ENCODE assay signal across 8 cellular contexts in genomic region chr6:142850653-142851434, GRCh38.
A peak's percentile ranks its signal among the peaks of the same experiment; 100 is the strongest.
DNase-seq lines count a peak whose midpoint lies in the region; ATAC-seq, FAIRE-seq and TF ChIP-seq lines count a peak whose summit lies in the region.

No MANE protein-coding gene starts in this region.

- H3K4me1 Mint-ChIP-seq in T-cell (peaks cover 97 to 98% (median 98%) of the 10 kb centered on the region in 3 donors), mesothelial cell of epicardium (peaks cover 68% of the 10 kb centered on the region)

- H3K4me3 Mint-ChIP-seq in T-cell, result peak overlapping the region; percentile 52 to 67 (median 66)
- no peak overlapping the region for H3K4me3 Mint-ChIP-seq in mesothelial cell of epicardium

- H3K9me3 Mint-ChIP-seq in T-cell (no peaks in the 10 kb centered on the region), mesothelial cell of epicardium (no peaks in the 10 kb centered on the region)

- H3K36me3 Mint-ChIP-seq in T-cell (peaks cover 20% of the 10 kb centered on the region), mesothelial cell of epicardium (no peaks in the 10 kb centered on the region)

- POLR2A ChIA-PET in T-cell (lab: Charles Lee), result interaction anchor here in 1 of 2 donors (0.8 kb wide), 1 partner anchor 12 kb away, joined by 3 read pairs; no protein-coding TSS in a partner anchor

- no peaks in the 10 kb centered on the region for H3K9me3 ChIP-seq in body of pancreas

- TF ChIP-seq POLR2A in body of pancreas (IDR thresholded peaks at IDR 0.05), result no peak

- 48 to 80% methylated on average over 3 of the region's 3 CpGs for WGBS in body of pancreas, 2 donors

- ATAC-seq in HG02938 (IDR thresholded peaks at IDR 0.05; ENCODE audit: unreplicated experiment) (peak; percentile 60), T-cell (replicated peaks in 1 of 4) (peak; percentile 33 to 48 (median 39)), body of pancreas (no peak)

- H3K27me3 ChIP-seq in body of pancreas, result no peaks in the 10 kb centered on the region

- no peak for FAIRE-seq in frontal cortex (lab: Jason Lieb, UNC)

- intact Hi-C loops in body of pancreas (cut with DNase I), result no loop called here

- H3K36me3 ChIP-seq in body of pancreas (replicated peaks in 1 of 2; ENCODE audit: insufficient read depth in 1 of 2, low read depth in 2 of 2), result no peaks in the 10 kb centered on the region

- DNase-seq in NCI-H2227 (lab: John Stamatoyannopoulos, UW; ENCODE audit: unreplicated experiment) (peak; percentile 30), NCI-H2227 treated with DMSO at 0.1 percent for 48 hours (lab: John Stamatoyannopoulos, UW) (no peak), T-cell (peak in 4 of 34 experiments; percentile 10 to 30 (median 24)), mesothelial cell of epicardium (ENCODE audit: low spot score in 2 of 2, unreplicated experiment in 2 of 2) (no peak), frontal cortex (ENCODE audit: low spot score in 2 of 2) (no peak), body of pancreas (no peak), mucosa of gallbladder (ENCODE audit: low spot score) (no peak)

- CTCF ChIA-PET in T-cell (lab: Charles Lee), result interaction anchor here in 1 of 2 donors (0.7 to 1.1 kb wide), 2 partner anchors 8 to 47 kb away, joined by 3 to 5 read pairs; no protein-coding TSS in a partner anchor

- H3K27ac Mint-ChIP-seq in T-cell, result peak overlapping the region; percentile 87 to 90
- H3K27ac Mint-ChIP-seq in mesothelial cell of epicardium, result peak overlapping the region; percentile 80

- TF ChIP-seq CTCF in mesothelial cell of epicardium (IDR thresholded peaks at IDR 0.05; ENCODE audit: unreplicated experiment) (no peak), body of pancreas (IDR thresholded peaks at IDR 0.05) (no peak)

- H3K27ac ChIP-seq in body of pancreas, result no peak overlapping the region

- H3K4me1 ChIP-seq in body of pancreas, result peaks cover 34% of the 10 kb centered on the region

- H3K27me3 Mint-ChIP-seq in T-cell (no peaks in the 10 kb centered on the region), mesothelial cell of epicardium (ENCODE audit: low read depth) (no peaks in the 10 kb centered on the region)

- H3K4me3 ChIP-seq in body of pancreas, result no peak overlapping the region
